In genomic region chr3:63933459-63933858, GRCh38 we compare ENCODE assay signal across 9 cellular contexts. TPM values are rescaled to one million over a fixed set of nuclear protein-coding genes. Genes with fewer than 3 reads are reported as not detected.
DNase-seq lines count a peak whose midpoint lies in the region; ATAC-seq lines count a peak whose summit lies in the region.
"Had no signal": no experiment of that assay in that cellular context is flagged by ENCODE, and none has a peak within 500 bp of the region (broad histone marks: within the 10 kb centered on the region; RNA-seq: fewer than 3 reads in every experiment).

No MANE protein-coding gene starts in this region.

- DNase-seq in NOMO-1 (lab: John Stamatoyannopoulos, UW; ENCODE audit: unreplicated experiment in 2 of 2) (peak; percentile 67 to 81), NCI-H1694 (lab: John Stamatoyannopoulos, UW) (no peak), DMS79 (lab: John Stamatoyannopoulos, UW) (no peak), NCI-H774 (lab: John Stamatoyannopoulos, UW) (no peak), SW 1271 (lab: John Stamatoyannopoulos, UW) (no peak)
- no peak for DNase-seq in natural killer cell treated with Interleukin-12 subunit alpha and Interleukin-12 subunit beta and Interleukin-15 and Interleukin-18, amount 100 ng/mL, for 72 hours (ENCODE audit: low spot score)

- H3K9me3 Mint-ChIP-seq in natural killer cell treated with Interleukin-12 subunit alpha and Interleukin-12 subunit beta and Interleukin-15 and Interleukin-18, amount 100 ng/mL, for 72 hours: no peaks in the 10 kb centered on the region

- no peaks in the 10 kb centered on the region for H3K27me3 Mint-ChIP-seq in natural killer cell treated with Interleukin-12 subunit alpha and Interleukin-12 subunit beta and Interleukin-15 and Interleukin-18, amount 100 ng/mL, for 72 hours

- peak overlapping the region; percentile 96 to 99 for H3K27ac Mint-ChIP-seq in natural killer cell treated with Interleukin-12 subunit alpha and Interleukin-12 subunit beta and Interleukin-15 and Interleukin-18, amount 100 ng/mL, for 72 hours

- ATAC-seq in GM18870 (IDR thresholded peaks at IDR 0.05; ENCODE audit: unreplicated experiment): peak; percentile 43
- peak; percentile 49 for ATAC-seq in HG02678 (IDR thresholded peaks at IDR 0.05; ENCODE audit: unreplicated experiment)
- ATAC-seq in natural killer cell treated with Interleukin-12 subunit alpha and Interleukin-12 subunit beta and Interleukin-15 and Interleukin-18, amount 100 ng/mL, for 72 hours: no peak

- H3K4me1 Mint-ChIP-seq in natural killer cell treated with Interleukin-12 subunit alpha and Interleukin-12 subunit beta and Interleukin-15 and Interleukin-18, amount 100 ng/mL, for 72 hours (ENCODE audit: low read depth in 2 of 2): peaks cover 75% of the 10 kb centered on the region in 2 donors

- peak overlapping the region; percentile 92 for H3K4me3 Mint-ChIP-seq in natural killer cell treated with Interleukin-12 subunit alpha and Interleukin-12 subunit beta and Interleukin-15 and Interleukin-18, amount 100 ng/mL, for 72 hours

- H3K36me3 Mint-ChIP-seq in natural killer cell treated with Interleukin-12 subunit alpha and Interleukin-12 subunit beta and Interleukin-15 and Interleukin-18, amount 100 ng/mL, for 72 hours: no peaks in the 10 kb centered on the region

RNA-seq across cellular contexts. Expression of gene SCAANT1, which starts 21.3 kb away (rescaled TPM):
- 1 to 10 TPM in 1 of 2 donors, not detected in 1; 2.6 TPM for total RNA-seq in natural killer cell treated with Interleukin-12 subunit alpha and Interleukin-12 subunit beta and Interleukin-15 and Interleukin-18, amount 100 ng/mL, for 72 hours
- total RNA-seq: heart left ventricle had no signal

Comparison
In these comparisons a context has a peak if more than half of its experiments do, and no peak if none do; other contexts are left out.
1. ATAC-seq: peak in GM18870 (single experiment) and HG02678 (single experiment); none in natural killer cell treated with Interleukin-12 subunit alpha and Interleukin-12 subunit beta and Interleukin-15 and Interleukin-18, amount 100 ng/mL, for 72 hours (0 of 2).
2. DNase-seq: peak in NOMO-1 (2 of 2); none in natural killer cell treated with Interleukin-12 subunit alpha and Interleukin-12 subunit beta and Interleukin-15 and Interleukin-18, amount 100 ng/mL, for 72 hours (single experiment), NCI-H1694 (single experiment), DMS79 (single experiment), NCI-H774 (single experiment) and SW 1271 (0 of 2).